20 cellular contexts compared by ENCODE assay signal in genomic region chr2:37633838-37634237, GRCh38. TPM values are rescaled to one million over a fixed set of nuclear protein-coding genes. Genes with fewer than 3 reads are reported as not detected.
A peak's percentile ranks its signal among the peaks of the same experiment; 100 is the strongest.
DNase-seq lines count a peak whose midpoint lies in the region; ATAC-seq, FAIRE-seq and TF ChIP-seq lines count a peak whose summit lies in the region.
"Had no signal": no experiment of that assay in that cellular context is flagged by ENCODE, and none has a peak within 500 bp of the region (broad histone marks: within the 10 kb centered on the region; RNA-seq: fewer than 3 reads in every experiment).

No MANE protein-coding gene starts in this region.

- no peaks in the 10 kb centered on the region for H3K27me3 Mint-ChIP-seq in activated CD4-positive, alpha-beta T cell treated with anti-CD3 and anti-CD28 coated beads for 36 hours
- no peaks in the 10 kb centered on the region for H3K27me3 Mint-ChIP-seq in activated naive CD8-positive, alpha-beta T cell
- H3K27me3 Mint-ChIP-seq in naive thymus-derived CD8-positive, alpha-beta T cell: no peaks in the 10 kb centered on the region

- FAIRE-seq in GM12891 (lab: Jason Lieb, UNC): no peak
- FAIRE-seq: GM18507 had no signal

- H3K36me3 Mint-ChIP-seq in activated CD4-positive, alpha-beta T cell treated with anti-CD3 and anti-CD28 coated beads for 36 hours (ENCODE audit: low read depth): no peaks in the 10 kb centered on the region
- peaks cover 8% of the 10 kb centered on the region for H3K36me3 Mint-ChIP-seq in activated naive CD8-positive, alpha-beta T cell
- H3K36me3 Mint-ChIP-seq in naive thymus-derived CD8-positive, alpha-beta T cell: peaks cover 0 to 1% (median 0%) of the 10 kb centered on the region in 3 donors

- TF ChIP-seq POLR2A in GM12891 (IDR thresholded peaks at IDR 0.05; ENCODE audit: low read depth, low read length): peak; percentile 52

- H3K4me3 Mint-ChIP-seq in activated CD4-positive, alpha-beta T cell treated with anti-CD3 and anti-CD28 coated beads for 36 hours: no peak overlapping the region
- peak overlapping the region; percentile 12 for H3K4me3 Mint-ChIP-seq in activated naive CD8-positive, alpha-beta T cell
- H3K4me3 Mint-ChIP-seq in naive thymus-derived CD8-positive, alpha-beta T cell: peak overlapping the region in 4 of 10 donors; percentile 0 to 61 (median 19)
- H3K4me3 Mint-ChIP-seq: dendritic cell treated with granulocyte-macrophage colony-stimulating factor and Interleukin-4, amounts not matched to agents 40 ng/mL and 50 ng/mL, for 4 days had no signal

- no peak for ATAC-seq in activated CD4-positive, alpha-beta T cell treated with anti-CD3 and anti-CD28 coated beads for 36 hours
- no peak for ATAC-seq in naive thymus-derived CD8-positive, alpha-beta T cell
- no peak for ATAC-seq in HG03139 (IDR thresholded peaks at IDR 0.05; ENCODE audit: unreplicated experiment)
- no peak for ATAC-seq in HG03039 (IDR thresholded peaks at IDR 0.05; ENCODE audit: unreplicated experiment)

- POLR2A ChIA-PET in activated CD4-positive, alpha-beta T cell treated with anti-CD3 and anti-CD28 coated beads for 36 hours (lab: Charles Lee): interaction anchor here (1.4 kb wide), 1 partner anchor 8 kb away, joined by 3 read pairs; no protein-coding TSS in a partner anchor
- POLR2A ChIA-PET in naive thymus-derived CD8-positive, alpha-beta T cell (lab: Charles Lee): interaction anchor here (0.6 to 1.7 kb wide), 4 partner anchors 8 to 48 kb away, joined by 3 to 6 read pairs (median 4); no protein-coding TSS in a partner anchor

- H3K9me3 Mint-ChIP-seq in activated CD4-positive, alpha-beta T cell treated with anti-CD3 and anti-CD28 coated beads for 36 hours (ENCODE audit: low read depth): no peaks in the 10 kb centered on the region
- no peaks in the 10 kb centered on the region for H3K9me3 Mint-ChIP-seq in activated naive CD8-positive, alpha-beta T cell (ENCODE audit: low read depth)
- H3K9me3 Mint-ChIP-seq in naive thymus-derived CD8-positive, alpha-beta T cell: no peaks in the 10 kb centered on the region
- H3K9me3 Mint-ChIP-seq: dendritic cell treated with granulocyte-macrophage colony-stimulating factor and Interleukin-4, amounts not matched to agents 40 ng/mL and 50 ng/mL, for 4 days had no signal

- CTCF ChIA-PET in activated CD4-positive, alpha-beta T cell treated with anti-CD3 and anti-CD28 coated beads for 36 hours (lab: Charles Lee): interaction anchor here (1.3 to 1.8 kb wide), 3 partner anchors 8 to 19 kb away, joined by 3 to 8 read pairs (median 5); no protein-coding TSS in a partner anchor

- intact Hi-C loops in activated CD4-positive, alpha-beta T cell treated with anti-CD3 and anti-CD28 coated beads for 36 hours (cut with DNase I, micrococcal nuclease): loop anchor here in 1 of 2 experiments (2.0 kb wide), 2 partner anchors 15 to 51 kb away; no protein-coding TSS in a partner anchor

- peak overlapping the region; percentile 53 for H3K27ac Mint-ChIP-seq in activated CD4-positive, alpha-beta T cell treated with anti-CD3 and anti-CD28 coated beads for 36 hours
- peak overlapping the region; percentile 80 for H3K27ac Mint-ChIP-seq in activated naive CD8-positive, alpha-beta T cell
- H3K27ac Mint-ChIP-seq in naive thymus-derived CD8-positive, alpha-beta T cell: peak overlapping the region in 8 of 10 donors; percentile 5 to 94 (median 72)

- DNase-seq in activated CD4-positive, alpha-beta T cell treated with anti-CD3 and anti-CD28 coated beads for 36 hours: no peak
- DNase-seq in activated CD4-positive, alpha-beta T cell treated with anti-CD3 and anti-CD28 coated beads, Interleukin-2, amount 50 U/mL, for 4 hours: no peak
- DNase-seq in GM12891 (ENCODE audit: insufficient read length, low spot score) (no peak), GF-D8 (lab: John Stamatoyannopoulos, UW) (no peak)
- DNase-seq in naive thymus-derived CD8-positive, alpha-beta T cell: no peak
- DNase-seq: activated naive CD4-positive, alpha-beta T cell treated with anti-CD3 and anti-CD28 coated beads, Interleukin-2, amount 50 U/mL, for 16 hours; aorta; DMS 273 treated with DMSO at 0.1 percent for 48 hours; EL; hypothalamus; MM.1S; NCI-H1436 treated with DMSO at 0.1 percent for 48 hours; NCI-H446; NCI-H82; tibial artery had no signal

- peaks cover 78% of the 10 kb centered on the region for H3K4me1 Mint-ChIP-seq in activated CD4-positive, alpha-beta T cell treated with anti-CD3 and anti-CD28 coated beads for 36 hours
- H3K4me1 Mint-ChIP-seq in activated naive CD8-positive, alpha-beta T cell (ENCODE audit: low read depth): peaks cover 85% of the 10 kb centered on the region
- H3K4me1 Mint-ChIP-seq in naive thymus-derived CD8-positive, alpha-beta T cell: peaks cover 33 to 79% (median 59%) of the 10 kb centered on the region in 4 donors

TF ChIP-seq in GM12891, 5 proteins besides CTCF, POLR2A, EP300 and RAD21:
- TF ChIP-seq SPI1 (IDR thresholded peaks at IDR 0.05; ENCODE audit: low read depth, low read length) (no peak), POLR2AphosphoS5 (IDR thresholded peaks at IDR 0.05; ENCODE audit: low read depth, low read length) (0 out of 2 replicates have a peak, but pooled peaks have one; percentile 40)

RNA-seq across cellular contexts. Expression of gene CDC42EP3, which starts 37.6 kb away (rescaled TPM):
- 10 to 100 TPM; 16.4 to 25.2 TPM for total RNA-seq in activated CD4-positive, alpha-beta T cell treated with anti-CD3 and anti-CD28 coated beads for 36 hours
- 12.0 TPM for polyA plus RNA-seq in GM12891 (2012; ENCODE audit: low read depth, missing spikeins)
- 10 to 100 TPM; 28.4 to 32.3 TPM for total RNA-seq in naive thymus-derived CD8-positive, alpha-beta T cell
- 10 to 100 TPM; 47.9 to 68.5 (median 52.6) TPM for polyA plus RNA-seq in naive thymus-derived CD8-positive, alpha-beta T cell
